ENCODE assay signal across 8 cellular contexts in the genomic region with DNA sequence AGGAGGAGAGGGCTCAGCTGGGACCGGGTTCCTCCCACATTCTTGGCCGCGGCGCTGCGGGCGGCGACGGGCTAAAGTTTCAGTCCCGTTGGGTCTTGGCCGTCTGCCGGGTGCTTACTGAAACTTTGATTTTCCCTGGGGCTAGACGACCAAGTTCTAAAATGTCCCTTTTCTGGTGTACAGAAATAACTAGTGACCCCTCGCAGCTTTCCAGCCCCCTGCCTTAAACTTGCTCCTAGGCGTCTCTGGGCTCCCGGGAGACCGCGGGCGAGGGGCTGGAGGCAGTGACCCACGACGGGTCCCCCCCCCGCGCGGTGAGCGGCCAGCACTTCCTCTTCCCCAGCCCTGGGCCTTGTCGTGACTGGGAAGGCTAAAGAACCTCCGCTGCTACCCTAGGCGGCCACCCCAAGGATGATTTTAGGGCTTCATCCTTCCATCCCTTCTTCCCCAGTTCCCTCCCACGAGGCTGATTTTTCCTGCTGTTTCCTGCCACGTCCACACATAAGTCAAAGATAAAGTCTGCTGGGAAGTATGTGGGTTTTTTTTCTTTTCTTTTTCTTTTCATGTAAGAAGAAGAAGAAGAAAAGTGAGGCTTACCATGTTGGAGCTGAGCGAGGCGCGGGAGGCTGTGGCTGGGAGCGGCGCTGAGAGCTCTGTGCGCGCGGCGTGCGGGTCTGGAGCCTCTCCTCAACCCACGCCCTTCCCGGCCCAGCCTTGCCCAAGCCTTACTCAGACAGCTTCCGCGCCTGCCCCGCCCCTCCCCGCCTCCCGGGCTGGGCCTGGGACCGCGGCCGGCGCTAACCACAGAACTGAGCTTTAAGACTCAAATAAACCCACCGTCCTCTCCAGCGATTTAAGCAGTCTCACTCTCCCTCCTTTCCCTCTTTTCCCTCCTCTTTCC. TPM values are rescaled to one million over a fixed set of nuclear protein-coding genes. Genes with fewer than 3 reads are reported as not detected.
DNase-seq lines count a peak whose midpoint lies in the region; ATAC-seq and TF ChIP-seq lines count a peak whose summit lies in the region.

A gene (minus strand): TSS at position 689 of the 901 bp plus-strand sequence. CDS start 89 bp downstream, at position 600.

- H3K27ac Mint-ChIP-seq in activated naive CD8-positive, alpha-beta T cell treated with anti-CD3 and anti-CD28 coated beads, Interleukin-2, amount 10 ng/mL, durations not matched to agents 7 days and 5 days: peak within 1 kb of the TSS; percentile 94

- H3K4ac ChIP-seq in trophoblast cell (ENCODE audit: low read depth, low read length): peak within 1 kb of the TSS; percentile 99

- peaks cover 7 to 12% of the 10 kb centered on the region in 2 experiments for H3K4me1 ChIP-seq in trophoblast cell (ENCODE audit: control insufficient read depth in 1 of 2, insufficient read depth in 2 of 2, low read length in 2 of 2)
- peaks cover 21 to 49% (median 44%) of the 10 kb centered on the region in 4 donors for H3K4me1 ChIP-seq in upper lobe of left lung

- H3K18ac ChIP-seq in trophoblast cell (ENCODE audit: low read length): peak within 1 kb of the TSS; percentile 98

- no peaks in the 10 kb centered on the region for H3K27me3 Mint-ChIP-seq in activated naive CD8-positive, alpha-beta T cell treated with anti-CD3 and anti-CD28 coated beads, Interleukin-2, amount 10 ng/mL, durations not matched to agents 7 days and 5 days

- H3K27me3 ChIP-seq in trophoblast cell (ENCODE audit: insufficient read depth, low read length): no peaks in the 10 kb centered on the region
- no peaks in the 10 kb centered on the region for H3K27me3 ChIP-seq in upper lobe of left lung

- H3K79me1 ChIP-seq in trophoblast cell (ENCODE audit: low read length): peaks cover 26% of the 10 kb centered on the region

- intact Hi-C loops in Right ventricle myocardium inferior (cut with DNase I): no loop called here

- peak in 1 of 4 donors; percentile 31 for TF ChIP-seq EP300 in upper lobe of left lung (IDR thresholded peaks at IDR 0.05)

- peak within 1 kb of the TSS; percentile 94 for H3K4me2 ChIP-seq in trophoblast cell (ENCODE audit: low read length)

- H3K23ac ChIP-seq in trophoblast cell (ENCODE audit: low read length): no peak within 1 kb of the TSS

- peak within 1 kb of the TSS; percentile 94 for H4K12ac ChIP-seq in trophoblast cell (ENCODE audit: low read depth, low read length)

- H4K8ac ChIP-seq in trophoblast cell (ENCODE audit: low read depth, low read length): peak within 1 kb of the TSS; percentile 93

- peak within 1 kb of the TSS; percentile 81 for H2BK12ac ChIP-seq in trophoblast cell (ENCODE audit: low read length)

- WGBS in trophoblast cell (ENCODE audit: extremely low coverage, insufficient coverage, insufficient read length): no CpG with 5 or more reads among the region's 52 CpGs
- 0 to 1% methylated on average over 49 to 52 of the region's 52 CpGs for WGBS in upper lobe of left lung, 2 donors

- H3K4me3 ChIP-seq in trophoblast cell (ENCODE audit: low read depth, low read length) (peak within 1 kb of the TSS; percentile 92), upper lobe of left lung (peak within 1 kb of the TSS; percentile 59 to 87 (median 72))

- H3K14ac ChIP-seq in trophoblast cell (ENCODE audit: low read length): peak within 1 kb of the TSS; percentile 99

- ATAC-seq in activated naive CD8-positive, alpha-beta T cell treated with anti-CD3 and anti-CD28 coated beads, Interleukin-2, amount 10 ng/mL, durations not matched to agents 7 days and 5 days (ENCODE audit: low read depth): peak; percentile 72
- peak; percentile 98 for ATAC-seq in Right ventricle myocardium inferior
- ATAC-seq in upper lobe of left lung (ENCODE audit: low FRiP score in 2 of 2): peak; percentile 96 to 97

- TF ChIP-seq CTCF in upper lobe of left lung (IDR thresholded peaks at IDR 0.05): no peak

- peak within 1 kb of the TSS; percentile 95 for H3K9ac ChIP-seq in trophoblast cell (ENCODE audit: low read length)

- H4K91ac ChIP-seq in trophoblast cell (ENCODE audit: low read depth, low read length): peak within 1 kb of the TSS; percentile 97

- peak within 1 kb of the TSS; percentile 50 for H2AFZ ChIP-seq in trophoblast cell (ENCODE audit: insufficient read depth, low read length, poor library complexity)

- H3K27ac ChIP-seq in trophoblast cell (ENCODE audit: low read depth, low read length) (peak within 1 kb of the TSS; percentile 98), upper lobe of left lung (peak within 1 kb of the TSS; percentile 89 to 98 (median 95))

- H3K4me1 Mint-ChIP-seq in activated naive CD8-positive, alpha-beta T cell treated with anti-CD3 and anti-CD28 coated beads, Interleukin-2, amount 10 ng/mL, durations not matched to agents 7 days and 5 days: peaks cover 23% of the 10 kb centered on the region

- H2BK5ac ChIP-seq in trophoblast cell (ENCODE audit: low read depth, low read length, poor library complexity): peak within 1 kb of the TSS; percentile 98

- peaks cover 30% of the 10 kb centered on the region for H3K36me3 Mint-ChIP-seq in activated naive CD8-positive, alpha-beta T cell treated with anti-CD3 and anti-CD28 coated beads, Interleukin-2, amount 10 ng/mL, durations not matched to agents 7 days and 5 days

- H3K4me3 Mint-ChIP-seq in activated naive CD8-positive, alpha-beta T cell treated with anti-CD3 and anti-CD28 coated beads, Interleukin-2, amount 10 ng/mL, durations not matched to agents 7 days and 5 days: peak within 1 kb of the TSS; percentile 96

- H3K79me2 ChIP-seq in trophoblast cell (ENCODE audit: control insufficient read depth, insufficient read depth, low read length, poor library complexity): peaks cover 22% of the 10 kb centered on the region

- H2AK5ac ChIP-seq in trophoblast cell (ENCODE audit: low read length): peak within 1 kb of the TSS; percentile 96

- H2BK120ac ChIP-seq in trophoblast cell (ENCODE audit: insufficient read depth, low read length, poor library complexity): peak within 1 kb of the TSS; percentile 97

- H3K36me3 ChIP-seq in trophoblast cell (ENCODE audit: control insufficient read depth in 1 of 2, insufficient read depth in 2 of 2, low read length in 2 of 2) (peaks cover 8 to 21% of the 10 kb centered on the region in 2 experiments), upper lobe of left lung (peaks cover 18 to 25% (median 19%) of the 10 kb centered on the region in 4 donors)

- peak; percentile 90 to 99 (median 96) for TF ChIP-seq POLR2A in upper lobe of left lung (IDR thresholded peaks at IDR 0.05)

- no peaks in the 10 kb centered on the region for H3K9me3 Mint-ChIP-seq in activated naive CD8-positive, alpha-beta T cell treated with anti-CD3 and anti-CD28 coated beads, Interleukin-2, amount 10 ng/mL, durations not matched to agents 7 days and 5 days

- POLR2A ChIA-PET in activated naive CD8-positive, alpha-beta T cell treated with anti-CD3 and anti-CD28 coated beads, Interleukin-2, amount 10 ng/mL, durations not matched to agents 7 days and 5 days (lab: Charles Lee): interaction anchor here (1.0 to 6.5 kb wide), 3 partner anchors 10 to 424 kb away, joined by 3 to 83 read pairs (median 8); a partner anchor contains a TSS

- DNase-seq in NCI-H2227 (lab: John Stamatoyannopoulos, UW; ENCODE audit: unreplicated experiment) (peak; percentile 8), NCI-H2227 treated with DMSO at 0.1 percent for 48 hours (lab: John Stamatoyannopoulos, UW) (no peak), HPDE6-E6E7 (ENCODE audit: extremely low spot score) (peak; percentile 79), SW 1271 (lab: John Stamatoyannopoulos, UW) (peak; percentile 27 to 58), Right ventricle myocardium inferior (ENCODE audit: missing footprints) (peak; percentile 98), trophoblast cell (peak; percentile 95), upper lobe of left lung (peak; percentile 96 to 97)
- peak; percentile 76 for DNase-seq in activated naive CD8-positive, alpha-beta T cell treated with anti-CD3 and anti-CD28 coated beads, Interleukin-2, amount 10 ng/mL, durations not matched to agents 7 days and 5 days

- H3K9me3 ChIP-seq in trophoblast cell (ENCODE audit: insufficient read depth, low read depth, low read length): no peaks in the 10 kb centered on the region
- H3K9me3 ChIP-seq in upper lobe of left lung: no peaks in the 10 kb centered on the region

RNA-seq across cellular contexts. Expression of the gene that starts here (rescaled TPM):
- total RNA-seq in activated naive CD8-positive, alpha-beta T cell treated with anti-CD3 and anti-CD28 coated beads, Interleukin-2, amount 10 ng/mL, durations not matched to agents 7 days and 5 days: 100 to 1,000 TPM; 241 to 262 TPM
- 92.0 TPM for total RNA-seq in Right ventricle myocardium inferior
- polyA plus RNA-seq in trophoblast cell (2013): 4,655 and 4,754 TPM in 2 replicates
- total RNA-seq in upper lobe of left lung: 100 to 1,000 TPM; 317 to 578 (median 488) TPM
